Comparison of ENCODE assay signal across 24 cellular contexts in genomic region chr6:4584801-4585200, GRCh38.
DNase-seq lines count a peak whose midpoint lies in the region; ATAC-seq and TF ChIP-seq lines count a peak whose summit lies in the region.
"Had no signal": no experiment of that assay in that cellular context is flagged by ENCODE, and none has a peak within 500 bp of the region (broad histone marks: within the 10 kb centered on the region; RNA-seq: fewer than 3 reads in every experiment).

No MANE protein-coding gene starts in this region.

- H2AK5ac ChIP-seq in neuronal stem cell (ENCODE audit: low read depth, low read length) (no peak overlapping the region), trophoblast cell (ENCODE audit: low read length) (no peak overlapping the region)

- peak overlapping the region; percentile 24 for H3K9ac ChIP-seq in neuronal stem cell (ENCODE audit: low read depth, low read length, poor library complexity)
- H3K9ac ChIP-seq in trophoblast cell (ENCODE audit: low read length), result no peak overlapping the region
- H3K9ac ChIP-seq: BLaER1 treated with 17β-estradiol and CSF1 and Interleukin-3, amounts not matched to agents 10 nM and 100 nM had no signal

- H3K4ac ChIP-seq in neuronal stem cell (ENCODE audit: low read length) (no peak overlapping the region), trophoblast cell (ENCODE audit: low read depth, low read length) (no peak overlapping the region)

- H3K79me1 ChIP-seq in neuronal stem cell (ENCODE audit: low read depth, low read length) (no peaks in the 10 kb centered on the region), trophoblast cell (ENCODE audit: low read length) (peaks cover 26% of the 10 kb centered on the region)

- H3K14ac ChIP-seq in neuronal stem cell (ENCODE audit: low read length) (no peak overlapping the region), trophoblast cell (ENCODE audit: low read length) (no peak overlapping the region)

- H3K4me2 ChIP-seq in neuronal stem cell (ENCODE audit: insufficient read depth, low read length, poor library complexity, severe bottlenecking) (no peak overlapping the region), trophoblast cell (ENCODE audit: low read length) (no peak overlapping the region)
- H3K4me2 ChIP-seq: A549; BLaER1 treated with 17β-estradiol and CSF1 and Interleukin-3, amounts not matched to agents 10 nM and 100 nM had no signal

- H4K91ac ChIP-seq in neuronal stem cell (ENCODE audit: low read depth, low read length, poor library complexity) (no peak overlapping the region), trophoblast cell (ENCODE audit: low read depth, low read length) (peak overlapping the region; percentile 41)

- no peak overlapping the region for H4K12ac ChIP-seq in trophoblast cell (ENCODE audit: low read depth, low read length)

- no peaks in the 10 kb centered on the region for H3K4me1 Mint-ChIP-seq in activated T-cell treated with anti-CD3 and anti-CD28 coated beads, Interleukin-2, amount 50 U/mL, for 72 hours (ENCODE audit: low read depth)
- H3K4me1 Mint-ChIP-seq in CD14-positive monocyte, result peaks cover 22% of the 10 kb centered on the region
- H3K4me1 Mint-ChIP-seq: B cell; CD4-positive, alpha-beta memory T cell; CD4-positive, CD25-positive, alpha-beta regulatory T cell had no signal

- H4K8ac ChIP-seq in neuronal stem cell (ENCODE audit: low read depth, low read length), result no peak overlapping the region
- peak overlapping the region; percentile 12 for H4K8ac ChIP-seq in trophoblast cell (ENCODE audit: low read depth, low read length)

- H3K9me3 ChIP-seq in neuronal stem cell (replicated peaks in 1 of 2; ENCODE audit: control insufficient read depth in 2 of 2, insufficient read depth in 1 of 2, low read depth in 1 of 2, low read length in 2 of 2) (peaks cover 0 to 2% of the 10 kb centered on the region in 2 donors), trophoblast cell (ENCODE audit: insufficient read depth, low read depth, low read length) (no peaks in the 10 kb centered on the region)
- H3K9me3 ChIP-seq: A549; BLaER1 treated with 17β-estradiol and CSF1 and Interleukin-3, amounts not matched to agents 10 nM and 100 nM had no signal

- H3K4me3 ChIP-seq in neuronal stem cell (ENCODE audit: low read length in 2 of 2) (no peak overlapping the region), trophoblast cell (ENCODE audit: low read depth, low read length) (no peak overlapping the region)
- H3K4me3 ChIP-seq: A549; BLaER1 treated with 17β-estradiol and CSF1 and Interleukin-3, amounts not matched to agents 10 nM and 100 nM; GM12878 had no signal

- peaks cover 19% of the 10 kb centered on the region for H3K27me3 Mint-ChIP-seq in activated T-cell treated with anti-CD3 and anti-CD28 coated beads, Interleukin-2, amount 50 U/mL, for 72 hours (ENCODE audit: low read depth)
- H3K27me3 Mint-ChIP-seq in CD14-positive monocyte (ENCODE audit: low read depth in 3 of 3), result peaks cover 0 to 9% (median 0%) of the 10 kb centered on the region in 3 donors
- H3K27me3 Mint-ChIP-seq: CD4-positive, CD25-positive, alpha-beta regulatory T cell had no signal

- H2AFZ ChIP-seq in neuronal stem cell (ENCODE audit: low read length), result no peak overlapping the region
- H2AFZ ChIP-seq in trophoblast cell (ENCODE audit: insufficient read depth, low read length, poor library complexity), result no peak overlapping the region

- H3K36me3 Mint-ChIP-seq in activated T-cell treated with anti-CD3 and anti-CD28 coated beads, Interleukin-2, amount 50 U/mL, for 72 hours (ENCODE audit: insufficient read depth in 2 of 2), result no peaks in the 10 kb centered on the region
- H3K36me3 Mint-ChIP-seq in CD14-positive monocyte, result no peaks in the 10 kb centered on the region
- H3K36me3 Mint-ChIP-seq: CD4-positive, alpha-beta memory T cell; CD4-positive, CD25-positive, alpha-beta regulatory T cell; CD8-positive, alpha-beta memory T cell had no signal

- no peaks in the 10 kb centered on the region for H3K9me3 Mint-ChIP-seq in activated T-cell treated with anti-CD3 and anti-CD28 coated beads, Interleukin-2, amount 50 U/mL, for 72 hours
- peaks cover 0 to 22% (median 9%) of the 10 kb centered on the region in 7 donors for H3K9me3 Mint-ChIP-seq in CD14-positive monocyte
- H3K9me3 Mint-ChIP-seq: CD8-positive, alpha-beta memory T cell had no signal

- peaks cover 0 to 4% of the 10 kb centered on the region in 2 donors for H3K4me1 ChIP-seq in neuronal stem cell (ENCODE audit: control insufficient read depth in 2 of 2, insufficient read depth in 1 of 2, low read depth in 1 of 2, low read length in 2 of 2)
- peaks cover 25 to 32% of the 10 kb centered on the region in 2 experiments for H3K4me1 ChIP-seq in trophoblast cell (ENCODE audit: control insufficient read depth in 1 of 2, insufficient read depth in 2 of 2, low read length in 2 of 2)

- H3K79me2 ChIP-seq in trophoblast cell (ENCODE audit: control insufficient read depth, insufficient read depth, low read length, poor library complexity), result peaks cover 2% of the 10 kb centered on the region

- WGBS in neuronal stem cell (ENCODE audit: extremely low coverage in 2 of 2, insufficient read length in 2 of 2, insufficient replicate concordance in 1 of 2), 2 donors, result no CpG with 5 or more reads among the region's 5 CpGs
- WGBS in trophoblast cell (ENCODE audit: extremely low coverage, insufficient coverage, insufficient read length), result no CpG with 5 or more reads among the region's 5 CpGs

- H2BK5ac ChIP-seq in neuronal stem cell (ENCODE audit: low read length) (no peak overlapping the region), trophoblast cell (ENCODE audit: low read depth, low read length, poor library complexity) (peak overlapping the region; percentile 26)

- no peak for ATAC-seq in activated T-cell treated with anti-CD3 and anti-CD28 coated beads, Interleukin-2, amount 50 U/mL, for 72 hours (replicated peaks in 1 of 2)
- ATAC-seq: A549, GM12878 had no signal

- no peak overlapping the region for H2BK15ac ChIP-seq in neuronal stem cell (ENCODE audit: low read length)

- H3K23ac ChIP-seq in neuronal stem cell (ENCODE audit: low read depth, low read length, poor library complexity), result no peak overlapping the region
- H3K23ac ChIP-seq in trophoblast cell (ENCODE audit: low read length), result no peak overlapping the region

- H2BK120ac ChIP-seq in neuronal stem cell (ENCODE audit: low read depth, low read length), result no peak overlapping the region
- H2BK120ac ChIP-seq in trophoblast cell (ENCODE audit: insufficient read depth, low read length, poor library complexity), result peak overlapping the region; percentile 32

- no peak overlapping the region for H3K4me3 Mint-ChIP-seq in activated T-cell treated with anti-CD3 and anti-CD28 coated beads, Interleukin-2, amount 50 U/mL, for 72 hours
- no peak overlapping the region for H3K4me3 Mint-ChIP-seq in CD14-positive monocyte
- H3K4me3 Mint-ChIP-seq: B cell; CD4-positive, alpha-beta memory T cell; CD4-positive, CD25-positive, alpha-beta regulatory T cell had no signal

- no peak overlapping the region for H2BK12ac ChIP-seq in neuronal stem cell (ENCODE audit: low read length)
- peak overlapping the region; percentile 77 for H2BK12ac ChIP-seq in trophoblast cell (ENCODE audit: low read length)

- H3K27ac ChIP-seq in neuronal stem cell (replicated peaks; ENCODE audit: low read length), result no peak overlapping the region
- no peak overlapping the region for H3K27ac ChIP-seq in trophoblast cell (ENCODE audit: low read depth, low read length)
- H3K27ac ChIP-seq: 22Rv1; A549; BLaER1 treated with 17β-estradiol and CSF1 and Interleukin-3, amounts not matched to agents 10 nM and 100 nM; C4-2B had no signal

- H3K27me3 ChIP-seq in neuronal stem cell (ENCODE audit: control insufficient read depth in 3 of 3, insufficient read depth in 3 of 3, low read depth in 1 of 3, low read length in 3 of 3) (no peaks in the 10 kb centered on the region), trophoblast cell (ENCODE audit: insufficient read depth, low read length) (no peaks in the 10 kb centered on the region)
- H3K27me3 ChIP-seq: BLaER1 treated with 17β-estradiol and CSF1 and Interleukin-3, amounts not matched to agents 10 nM and 100 nM had no signal

- intact Hi-C loops in CD14-positive monocyte (cut with micrococcal nuclease), result no loop called here

- H3K36me3 ChIP-seq in neuronal stem cell (replicated peaks in 1 of 2; ENCODE audit: control insufficient read depth in 2 of 2, insufficient read depth in 2 of 2, low read length in 2 of 2) (no peaks in the 10 kb centered on the region), trophoblast cell (ENCODE audit: control insufficient read depth in 1 of 2, insufficient read depth in 2 of 2, low read length in 2 of 2) (no peaks in the 10 kb centered on the region)
- H3K36me3 ChIP-seq: BLaER1 treated with 17β-estradiol and CSF1 and Interleukin-3, amounts not matched to agents 10 nM and 100 nM had no signal

- H3K18ac ChIP-seq in neuronal stem cell (ENCODE audit: low read length) (no peak overlapping the region), trophoblast cell (ENCODE audit: low read length) (no peak overlapping the region)

- no peak for TF ChIP-seq CTCF in CD14-positive monocyte (IDR thresholded peaks at IDR 0.05)

- H3K27ac Mint-ChIP-seq in activated T-cell treated with anti-CD3 and anti-CD28 coated beads, Interleukin-2, amount 50 U/mL, for 72 hours, result peak overlapping the region; percentile 21
- peak overlapping the region in 1 of 7 donors; percentile 63 for H3K27ac Mint-ChIP-seq in CD14-positive monocyte
- H3K27ac Mint-ChIP-seq: B cell; CD4-positive, alpha-beta memory T cell; CD4-positive, CD25-positive, alpha-beta regulatory T cell; CD8-positive, alpha-beta memory T cell had no signal

- DNase-seq in activated T-cell treated with anti-CD3 and anti-CD28 coated beads, Interleukin-2, amount 50 U/mL, for 72 hours, result no peak
- no peak for DNase-seq in activated T-cell treated with anti-CD3 and anti-CD28 coated beads, Interleukin-2, amount 50 U/mL, for 1 hour
- DNase-seq in neuronal stem cell (ENCODE audit: low spot score), result no peak
- no peak for DNase-seq in trophoblast cell
- DNase-seq in cerebellar cortex (ENCODE audit: low spot score), result no peak
- DNase-seq in CD14-positive monocyte (ENCODE audit: low spot score), result no peak
- DNase-seq: AML-193; CD4-positive, alpha-beta memory T cell; CD4-positive, CD25-positive, alpha-beta regulatory T cell; CD8-positive, alpha-beta memory T cell; COR-L47; DMS 273 treated with DMSO at 0.1 percent for 48 hours; DMS153; DMS53; DMS79; DND-41; EL; GDM1 had no signal
